1 cellular context compared by ENCODE assay signal in the genomic region with DNA sequence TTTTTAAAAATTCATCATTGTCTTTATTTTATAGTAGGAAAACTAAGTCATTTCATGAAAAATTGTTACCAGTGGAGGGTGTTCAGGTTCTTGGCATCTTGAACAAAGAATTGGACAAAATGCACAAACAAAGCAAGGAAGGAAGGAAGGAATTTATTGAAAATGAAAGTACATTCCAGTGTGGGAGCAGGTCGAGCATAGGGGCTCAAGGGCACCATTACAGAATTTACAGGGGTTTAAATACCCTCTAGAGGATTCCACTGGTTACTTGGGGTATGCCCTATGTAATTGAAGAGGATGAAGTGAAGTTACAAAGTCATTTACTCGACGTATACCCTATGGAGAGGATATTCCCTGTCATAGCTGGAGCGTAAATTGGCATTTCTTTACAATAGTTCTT.
TF ChIP-seq lines count a peak whose summit lies in the region.

No MANE protein-coding gene starts in this region.

TF ChIP-seq in endothelial cell of umbilical vein, 7 proteins besides CTCF, POLR2A, EP300 and RAD21:
- TF ChIP-seq MYC (IDR thresholded peaks at IDR 0.05; ENCODE audit: low read depth, low read length) (no peak), GATA2 (IDR thresholded peaks at IDR 0.05; ENCODE audit: insufficient read depth, insufficient read length, low read depth, low read length) (no peak)
